In the genomic region with DNA sequence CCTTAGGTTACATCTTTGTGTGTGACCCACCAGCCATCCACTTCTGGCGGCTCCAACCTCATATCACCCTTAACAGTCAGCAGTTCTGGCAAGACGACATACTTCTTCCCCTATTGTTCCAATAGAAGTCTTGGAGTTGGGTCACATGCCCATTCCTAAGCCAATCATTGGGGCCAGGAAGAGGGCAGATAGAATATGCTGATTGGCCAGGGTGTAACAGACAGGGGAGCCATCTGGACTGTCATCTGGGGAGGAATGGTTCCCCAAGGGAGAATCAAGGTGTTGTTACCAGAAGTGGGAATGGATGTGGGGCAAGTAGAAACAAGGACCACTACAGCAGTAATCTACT, we compare ENCODE assay signal across 24 cellular contexts.
DNase-seq lines count a peak whose midpoint lies in the region; ATAC-seq, FAIRE-seq and TF ChIP-seq lines count a peak whose summit lies in the region.
"Had no signal": no experiment of that assay in that cellular context is flagged by ENCODE, and none has a peak within 500 bp of the region (broad histone marks: within the 10 kb centered on the region; RNA-seq: fewer than 3 reads in every experiment).

No MANE protein-coding gene starts in this region.

- H4K8ac ChIP-seq in mesendoderm (ENCODE audit: low read depth, low read length), result no peak overlapping the region

- no peak overlapping the region for H3K4ac ChIP-seq in mesendoderm (ENCODE audit: low read depth, low read length)

- peak overlapping the region; percentile 16 for H2BK120ac ChIP-seq in mesendoderm (ENCODE audit: low read depth, low read length)

- in situ Hi-C loops in K562 (cut with MboI), result no loop called here

- CTCF ChIA-PET in K562 (lab: Yijun Ruan, JAX; ENCODE audit: low intra/inter-chr PET ratio), result no interaction called here

- no TSS peak for BruUV-seq in K562 (replicated peaks; lab: Mats Ljungman, UMichigan)

- H3K9me1 ChIP-seq in K562 (ENCODE audit: control insufficient read depth, insufficient read depth, low read length), result no peaks in the 10 kb centered on the region

- H3K4me3 Mint-ChIP-seq in CD14-positive monocyte, result no peak overlapping the region
- H3K4me3 Mint-ChIP-seq: activated naive CD8-positive, alpha-beta T cell treated with anti-CD3 and anti-CD28 coated beads, Interleukin-2, amount 50 U/mL, for 24 hours; CD4-positive, alpha-beta T cell; IgD-negative memory B cell; mesothelial cell of epicardium; nephron had no signal

- H3K9ac ChIP-seq in K562 (ENCODE audit: insufficient read depth in 1 of 2, low read depth in 2 of 2, low read length in 2 of 2) (no peak overlapping the region), mesendoderm (ENCODE audit: low read length) (no peak overlapping the region)
- H3K9ac ChIP-seq: parathyroid adenoma had no signal

- H3K23ac ChIP-seq in mesendoderm (ENCODE audit: low read length), result no peak overlapping the region

- no peaks in the 10 kb centered on the region for H3K79me1 ChIP-seq in mesendoderm (ENCODE audit: low read length)

- 0% methylated on average over 2 of the region's 2 CpGs for WGBS in K562 (ENCODE audit: insufficient coverage, low coverage, missing lambda C conversion rate)
- no CpG with 5 or more reads among the region's 2 CpGs for WGBS in mesendoderm (ENCODE audit: extremely low coverage, insufficient coverage, low lambda C conversion rate)

- H4K20me1 ChIP-seq in K562 (replicated peaks; ENCODE audit: control insufficient read depth, insufficient read depth, low read length), result no peaks in the 10 kb centered on the region

- H3K79me2 ChIP-seq in K562 (ENCODE audit: control insufficient read depth, insufficient read depth, low read length), result no peaks in the 10 kb centered on the region
- H3K79me2 ChIP-seq in mesendoderm (ENCODE audit: control insufficient read depth, insufficient read depth, low read length), result no peaks in the 10 kb centered on the region
- H3K79me2 ChIP-seq: parathyroid adenoma had no signal

- no peak overlapping the region for H2AFZ ChIP-seq in K562 (ENCODE audit: low read depth, low read length)
- H2AFZ ChIP-seq: parathyroid adenoma had no signal

- TF ChIP-seq RAD21 in K562 (CRISPR knock-in tag; conservative IDR thresholded peaks at IDR 0.05 in 1 of 2, IDR thresholded peaks at IDR 0.05 in 1 of 2), result no peak

- no peak for FAIRE-seq in K562 (lab: Jason Lieb, UNC)

- TF ChIP-seq CTCF in CD14-positive monocyte (IDR thresholded peaks at IDR 0.05), result no peak
- TF ChIP-seq CTCF in K562 (IDR thresholded peaks at IDR 0.05 in 2 of 3, conservative IDR thresholded peaks at IDR 0.05 in 1 of 3; ENCODE audit: insufficient read depth in 2 of 3, low read depth in 1 of 3, low read length in 3 of 3), result no peak

- peak overlapping the region in 5 of 7 donors; percentile 16 to 92 (median 82) for H3K27ac Mint-ChIP-seq in CD14-positive monocyte
- H3K27ac Mint-ChIP-seq: CD4-positive, alpha-beta T cell; IgD-negative memory B cell; mesothelial cell of epicardium; nephron had no signal

- POLR2A ChIA-PET in K562 (lab: Yijun Ruan, JAX), result no interaction called here

- no peaks in the 10 kb centered on the region for H3K27me3 Mint-ChIP-seq in CD14-positive monocyte (ENCODE audit: low read depth in 3 of 3)
- H3K27me3 Mint-ChIP-seq: activated naive CD8-positive, alpha-beta T cell treated with anti-CD3 and anti-CD28 coated beads, Interleukin-2, amount 50 U/mL, for 24 hours; CD4-positive, alpha-beta T cell had no signal

- H3K36me3 ChIP-seq in K562 (ENCODE audit: control insufficient read depth, insufficient read depth, low read length), result no peaks in the 10 kb centered on the region
- no peaks in the 10 kb centered on the region for H3K36me3 ChIP-seq in mesendoderm (ENCODE audit: control insufficient read depth, insufficient read depth, low read length)
- H3K36me3 ChIP-seq: right atrium auricular region, tibial artery had no signal

- DNase-seq in CD14-positive monocyte (ENCODE audit: low spot score), result no peak
- peak; percentile 43 for DNase-seq in DMS 273 (lab: John Stamatoyannopoulos, UW; ENCODE audit: unreplicated experiment)
- no peak for DNase-seq in K562 (ENCODE audit: extremely low read depth in 1 of 4, low spot score in 3 of 4)
- DNase-seq in mesendoderm, result no peak
- DNase-seq in mesenteric fat pad (ENCODE audit: low spot score), result no peak
- DNase-seq in AG08395 (ENCODE audit: low spot score), result no peak
- DNase-seq: activated CD4-positive, alpha-beta T cell treated with anti-CD3 and anti-CD28 coated beads for 1 hour; activated naive CD8-positive, alpha-beta T cell treated with anti-CD3 and anti-CD28 coated beads, Interleukin-2, amount 50 U/mL, for 24 hours; CD4-positive, alpha-beta T cell; effector CD8-positive, alpha-beta T cell; foreskin melanocyte; GDM1; PC-3; SHP77; stimulated activated CD4-positive, alpha-beta T cell treated with anti-CD3 and anti-CD28 coated beads, Interleukin-4, amount 100 ng/mL, for 4 hours; stimulated activated naive CD4-positive, alpha-beta T cell treated with Interleukin-2 at 50 U/mL for 16 hours; tibial artery had no signal

- no peak overlapping the region for H3K27ac ChIP-seq in K562 (ENCODE audit: extremely low read depth, low read depth, low read length)
- H3K27ac ChIP-seq in mesendoderm (ENCODE audit: low read depth, low read length), result no peak overlapping the region
- H3K27ac ChIP-seq: parathyroid adenoma, right atrium auricular region, tibial artery had no signal

- TF ChIP-seq EP300 in K562 (IDR thresholded peaks at IDR 0.05; ENCODE audit: low read length), result no peak

- H3K18ac ChIP-seq in mesendoderm (ENCODE audit: low read length), result no peak overlapping the region

- no peak for TF ChIP-seq POLR2A in K562 (conservative IDR thresholded peaks at IDR 0.05)

- H3K56ac ChIP-seq in mesendoderm (ENCODE audit: low read length), result no peak overlapping the region

- H4K5ac ChIP-seq in mesendoderm (ENCODE audit: low read length), result no peak overlapping the region

- H3K4me3 ChIP-seq in K562 (no peak overlapping the region), mesendoderm (ENCODE audit: low read length) (no peak overlapping the region)
- H3K4me3 ChIP-seq: right atrium auricular region, tibial artery had no signal

- intact Hi-C loops in CD14-positive monocyte (cut with micrococcal nuclease) (loop anchor here (5.0 kb wide), 2 partner anchors 37 to 613 kb away; no protein-coding TSS in a partner anchor), K562 (cut with micrococcal nuclease) (no loop called here)

- H3K9me3 ChIP-seq in K562 (replicated peaks; ENCODE audit: control insufficient read depth, insufficient read depth, low read depth, low read length), result no peaks in the 10 kb centered on the region
- H3K9me3 ChIP-seq: right atrium auricular region, tibial artery had no signal

- ATAC-seq in K562, result no peak
- no peak for ATAC-seq in GM19351 (IDR thresholded peaks at IDR 0.05; ENCODE audit: unreplicated experiment)
- ATAC-seq: esophagus mucosa, PC-3 had no signal

- peak overlapping the region; percentile 76 for H2AK5ac ChIP-seq in mesendoderm (ENCODE audit: low read length)

- H3K4me1 ChIP-seq in K562 (replicated peaks in 1 of 2; ENCODE audit: control insufficient read depth in 2 of 2, insufficient read depth in 2 of 2, low read length in 2 of 2) (no peaks in the 10 kb centered on the region), mesendoderm (ENCODE audit: control insufficient read depth, low read depth, low read length) (no peaks in the 10 kb centered on the region)
- H3K4me1 ChIP-seq: parathyroid adenoma had no signal

- H2BK15ac ChIP-seq in mesendoderm (replicated peaks; ENCODE audit: low read depth), result no peak overlapping the region

- peak overlapping the region; percentile 35 for H2BK5ac ChIP-seq in mesendoderm (ENCODE audit: low read length)

- peaks cover 47 to 60% of the 10 kb centered on the region in 2 donors for H3K36me3 Mint-ChIP-seq in CD14-positive monocyte
- H3K36me3 Mint-ChIP-seq: mesothelial cell of epicardium had no signal

- no peak overlapping the region for H3K4me2 ChIP-seq in K562 (ENCODE audit: insufficient read depth, low read length)
- H3K4me2 ChIP-seq in mesendoderm (ENCODE audit: low read length), result no peak overlapping the region

- H3K9me3 Mint-ChIP-seq in CD14-positive monocyte, result peaks cover 0 to 10% (median 5%) of the 10 kb centered on the region in 7 donors
- H3K9me3 Mint-ChIP-seq: activated naive CD8-positive, alpha-beta T cell treated with anti-CD3 and anti-CD28 coated beads, Interleukin-2, amount 50 U/mL, for 24 hours; CD4-positive, alpha-beta T cell; mesothelial cell of epicardium; nephron had no signal

- H3K27me3 ChIP-seq in K562 (ENCODE audit: control insufficient read depth in 2 of 2, insufficient read depth in 2 of 2, low read length in 2 of 2) (peaks cover 3 to 9% of the 10 kb centered on the region in 2 experiments; a peak in 3 of 5 replicates), mesendoderm (ENCODE audit: insufficient read depth, low read length, poor library complexity) (no peaks in the 10 kb centered on the region)
- H3K27me3 ChIP-seq: right atrium auricular region, tibial artery had no signal

- peaks cover 44% of the 10 kb centered on the region for H3K4me1 Mint-ChIP-seq in CD14-positive monocyte

TF ChIP-seq in K562, 482 proteins besides CTCF, POLR2A, EP300 and RAD21 (continues in another document):
- TF ChIP-seq ZNF75A (CRISPR knock-in tag; IDR thresholded peaks at IDR 0.05) (no peak), CXXC5 (CRISPR knock-in tag; IDR thresholded peaks at IDR 0.05) (no peak), HMG20B (CRISPR knock-in tag; IDR thresholded peaks at IDR 0.05) (no peak), USF2 (CRISPR knock-in tag; IDR thresholded peaks at IDR 0.05) (peak; percentile 73), NFRKB (IDR thresholded peaks at IDR 0.05; ENCODE audit: low read depth) (no peak), HBP1 (CRISPR knock-in tag; IDR thresholded peaks at IDR 0.05) (no peak), ELF1 (tag; IDR thresholded peaks at IDR 0.05) (no peak)
